ENCODE assay signal across 1 cellular context in the genomic region with DNA sequence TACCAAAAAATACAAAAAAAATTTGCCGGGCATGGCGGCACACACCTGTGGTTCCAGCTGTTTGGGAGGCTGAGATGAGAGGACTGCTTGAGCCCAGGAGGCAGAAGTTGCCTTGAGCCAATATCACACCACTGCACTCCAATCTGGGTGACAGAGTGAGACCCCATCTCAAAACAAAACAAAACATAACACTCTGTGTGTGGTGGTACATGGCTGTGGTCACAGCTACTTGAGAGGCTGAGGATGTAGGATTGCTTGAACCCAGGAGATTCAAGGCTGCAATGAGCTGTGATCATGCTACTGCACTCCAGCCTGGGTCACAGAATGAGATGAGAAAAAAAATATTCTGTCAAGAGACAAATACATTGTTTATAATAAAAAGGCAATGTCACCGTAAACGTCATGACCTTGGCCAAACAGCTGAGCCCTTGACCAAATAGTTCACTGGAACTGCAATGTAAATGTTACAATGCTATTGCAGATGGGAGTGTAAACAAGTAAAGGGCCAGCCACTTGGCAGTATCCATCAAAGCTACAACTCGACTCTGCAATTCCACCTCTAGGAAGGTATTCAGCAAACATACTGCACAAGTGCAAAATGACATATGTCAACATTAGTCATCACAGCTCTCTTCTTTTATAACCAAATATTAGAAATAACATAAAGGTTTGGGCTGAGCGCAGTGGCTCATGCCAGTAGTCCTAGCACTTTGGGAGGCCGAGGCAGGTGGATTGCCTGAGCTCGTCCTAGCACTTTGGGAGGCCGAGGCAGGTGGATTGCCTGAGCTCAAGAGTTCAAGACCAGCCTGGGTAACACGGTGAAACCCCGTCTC.
TF ChIP-seq lines count a peak whose summit lies in the region.

No MANE protein-coding gene starts in this region.

TF ChIP-seq in HepG2, 621 proteins besides CTCF, POLR2A, EP300 and RAD21 (continued from another document and continues in another):
- TF ChIP-seq, protein P1, sequence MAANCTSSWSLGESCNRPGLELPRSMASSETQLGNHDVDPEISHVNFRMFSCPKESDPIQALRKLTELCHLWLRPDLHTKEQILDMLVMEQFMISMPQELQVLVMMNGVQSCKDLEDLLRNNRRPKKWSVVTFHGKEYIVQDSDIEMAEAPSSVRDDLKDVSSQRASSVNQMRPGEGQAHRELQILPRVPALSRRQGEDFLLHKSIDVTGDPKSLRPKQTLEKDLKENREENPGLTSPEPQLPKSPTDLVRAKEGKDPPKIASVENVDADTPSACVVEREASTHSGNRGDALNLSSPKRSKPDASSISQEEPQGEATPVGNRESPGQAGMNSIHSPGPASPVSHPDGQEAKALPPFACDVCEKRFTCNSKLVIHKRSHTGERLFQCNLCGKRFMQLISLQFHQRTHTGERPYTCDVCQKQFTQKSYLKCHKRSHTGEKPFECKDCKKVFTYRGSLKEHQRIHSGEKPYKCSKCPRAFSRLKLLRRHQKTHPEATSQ (CRISPR knock-in tag; IDR thresholded peaks at IDR 0.05; ENCODE audit: borderline replicate concordance), result 0 out of 2 replicates have a peak, but pooled peaks have one; percentile 56
- TF ChIP-seq, protein P2, sequence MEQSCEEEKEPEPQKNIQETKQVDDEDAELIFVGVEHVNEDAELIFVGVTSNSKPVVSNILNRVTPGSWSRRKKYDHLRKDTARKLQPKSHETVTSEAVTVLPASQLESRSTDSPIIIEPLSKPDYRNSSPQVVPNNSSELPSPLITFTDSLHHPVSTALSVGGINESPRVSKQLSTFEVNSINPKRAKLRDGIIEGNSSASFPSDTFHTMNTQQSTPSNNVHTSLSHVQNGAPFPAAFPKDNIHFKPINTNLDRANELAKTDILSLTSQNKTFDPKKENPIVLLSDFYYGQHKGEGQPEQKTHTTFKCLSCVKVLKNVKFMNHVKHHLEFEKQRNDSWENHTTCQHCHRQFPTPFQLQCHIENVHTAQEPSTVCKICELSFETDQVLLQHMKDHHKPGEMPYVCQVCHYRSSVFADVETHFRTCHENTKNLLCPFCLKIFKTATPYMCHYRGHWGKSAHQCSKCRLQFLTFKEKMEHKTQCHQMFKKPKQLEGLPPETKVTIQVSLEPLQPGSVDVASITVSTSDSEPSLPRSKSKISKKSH (CRISPR knock-in tag; IDR thresholded peaks at IDR 0.05; ENCODE audit: borderline replicate concordance), result no peak
- TF ChIP-seq POLR2G (IDR thresholded peaks at IDR 0.05; ENCODE audit: low read depth, low read length), result no peak; the same call in 1 of the 2 replicates
- TF ChIP-seq ZNF225 (CRISPR knock-in tag; IDR thresholded peaks at IDR 0.05), result 0 out of 2 replicates have a peak, but pooled peaks have one; percentile 56
- no peak for TF ChIP-seq PRMT3 (CRISPR knock-in tag; IDR thresholded peaks at IDR 0.05; ENCODE audit: borderline replicate concordance, low read depth)
- peak; percentile 95 for TF ChIP-seq ZNF430 (CRISPR knock-in tag; IDR thresholded peaks at IDR 0.05)
- TF ChIP-seq, protein P3, sequence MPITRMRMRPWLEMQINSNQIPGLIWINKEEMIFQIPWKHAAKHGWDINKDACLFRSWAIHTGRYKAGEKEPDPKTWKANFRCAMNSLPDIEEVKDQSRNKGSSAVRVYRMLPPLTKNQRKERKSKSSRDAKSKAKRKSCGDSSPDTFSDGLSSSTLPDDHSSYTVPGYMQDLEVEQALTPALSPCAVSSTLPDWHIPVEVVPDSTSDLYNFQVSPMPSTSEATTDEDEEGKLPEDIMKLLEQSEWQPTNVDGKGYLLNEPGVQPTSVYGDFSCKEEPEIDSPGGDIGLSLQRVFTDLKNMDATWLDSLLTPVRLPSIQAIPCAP (CRISPR knock-in tag; IDR thresholded peaks at IDR 0.05; ENCODE audit: low read depth), result no peak; the same call in 1 of the 2 replicates
- TF ChIP-seq ZNF883 (CRISPR knock-in tag; IDR thresholded peaks at IDR 0.05; ENCODE audit: not compliant biosample characterization), result peak; percentile 26
- TF ChIP-seq MAFK (conservative IDR thresholded peaks at IDR 0.05 in 1 of 2, IDR thresholded peaks at IDR 0.05 in 1 of 2; ENCODE audit: low read length in 2 of 2), result peak; percentile 66 to 81
- peak; percentile 94 for TF ChIP-seq HOXA3 (CRISPR knock-in tag; IDR thresholded peaks at IDR 0.05)
- no peak for TF ChIP-seq CENPT (CRISPR knock-in tag; IDR thresholded peaks at IDR 0.05; ENCODE audit: low read depth)
- TF ChIP-seq MIER2 (CRISPR knock-in tag; IDR thresholded peaks at IDR 0.05), result peak; percentile 86
- TF ChIP-seq ZNF841 (CRISPR knock-in tag; IDR thresholded peaks at IDR 0.05; ENCODE audit: borderline replicate concordance), result no peak
- no peak for TF ChIP-seq MYNN (CRISPR knock-in tag; IDR thresholded peaks at IDR 0.05; ENCODE audit: low read depth)
- TF ChIP-seq KDM5A (IDR thresholded peaks at IDR 0.05; ENCODE audit: borderline replicate concordance, low read length), result no peak; the same call in 1 of the 2 replicates
- no peak; the same call in 1 of the 2 replicates for TF ChIP-seq ZNF431 (CRISPR knock-in tag; IDR thresholded peaks at IDR 0.05; ENCODE audit: borderline replicate concordance, low read depth)
- TF ChIP-seq ZNF775 (CRISPR knock-in tag; IDR thresholded peaks at IDR 0.05; ENCODE audit: borderline replicate concordance), result no peak
- TF ChIP-seq ZSCAN20 (CRISPR knock-in tag; IDR thresholded peaks at IDR 0.05; ENCODE audit: borderline replicate concordance), result no peak
- TF ChIP-seq, protein P4, sequence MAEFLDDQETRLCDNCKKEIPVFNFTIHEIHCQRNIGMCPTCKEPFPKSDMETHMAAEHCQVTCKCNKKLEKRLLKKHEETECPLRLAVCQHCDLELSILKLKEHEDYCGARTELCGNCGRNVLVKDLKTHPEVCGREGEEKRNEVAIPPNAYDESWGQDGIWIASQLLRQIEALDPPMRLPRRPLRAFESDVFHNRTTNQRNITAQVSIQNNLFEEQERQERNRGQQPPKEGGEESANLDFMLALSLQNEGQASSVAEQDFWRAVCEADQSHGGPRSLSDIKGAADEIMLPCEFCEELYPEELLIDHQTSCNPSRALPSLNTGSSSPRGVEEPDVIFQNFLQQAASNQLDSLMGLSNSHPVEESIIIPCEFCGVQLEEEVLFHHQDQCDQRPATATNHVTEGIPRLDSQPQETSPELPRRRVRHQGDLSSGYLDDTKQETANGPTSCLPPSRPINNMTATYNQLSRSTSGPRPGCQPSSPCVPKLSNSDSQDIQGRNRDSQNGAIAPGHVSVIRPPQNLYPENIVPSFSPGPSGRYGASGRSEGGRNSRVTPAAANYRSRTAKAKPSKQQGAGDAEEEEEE (CRISPR knock-in tag; IDR thresholded peaks at IDR 0.05; ENCODE audit: borderline replicate concordance), result no peak; the same call in 1 of the 2 replicates
- peak; percentile 55; the same call in 1 of the 2 replicates for TF ChIP-seq TOE1 (CRISPR knock-in tag; IDR thresholded peaks at IDR 0.05)
- TF ChIP-seq SMAD9 (CRISPR knock-in tag; IDR thresholded peaks at IDR 0.05), result no peak
- TF ChIP-seq ZNF143 (CRISPR knock-in tag; IDR thresholded peaks at IDR 0.05), result no peak
- TF ChIP-seq PHF5A (CRISPR knock-in tag; IDR thresholded peaks at IDR 0.05; ENCODE audit: low read depth, unreplicated experiment), result peak; percentile 87
- TF ChIP-seq ZNF737 (CRISPR knock-in tag; IDR thresholded peaks at IDR 0.05; ENCODE audit: borderline replicate concordance), result no peak
- TF ChIP-seq, protein P5, sequence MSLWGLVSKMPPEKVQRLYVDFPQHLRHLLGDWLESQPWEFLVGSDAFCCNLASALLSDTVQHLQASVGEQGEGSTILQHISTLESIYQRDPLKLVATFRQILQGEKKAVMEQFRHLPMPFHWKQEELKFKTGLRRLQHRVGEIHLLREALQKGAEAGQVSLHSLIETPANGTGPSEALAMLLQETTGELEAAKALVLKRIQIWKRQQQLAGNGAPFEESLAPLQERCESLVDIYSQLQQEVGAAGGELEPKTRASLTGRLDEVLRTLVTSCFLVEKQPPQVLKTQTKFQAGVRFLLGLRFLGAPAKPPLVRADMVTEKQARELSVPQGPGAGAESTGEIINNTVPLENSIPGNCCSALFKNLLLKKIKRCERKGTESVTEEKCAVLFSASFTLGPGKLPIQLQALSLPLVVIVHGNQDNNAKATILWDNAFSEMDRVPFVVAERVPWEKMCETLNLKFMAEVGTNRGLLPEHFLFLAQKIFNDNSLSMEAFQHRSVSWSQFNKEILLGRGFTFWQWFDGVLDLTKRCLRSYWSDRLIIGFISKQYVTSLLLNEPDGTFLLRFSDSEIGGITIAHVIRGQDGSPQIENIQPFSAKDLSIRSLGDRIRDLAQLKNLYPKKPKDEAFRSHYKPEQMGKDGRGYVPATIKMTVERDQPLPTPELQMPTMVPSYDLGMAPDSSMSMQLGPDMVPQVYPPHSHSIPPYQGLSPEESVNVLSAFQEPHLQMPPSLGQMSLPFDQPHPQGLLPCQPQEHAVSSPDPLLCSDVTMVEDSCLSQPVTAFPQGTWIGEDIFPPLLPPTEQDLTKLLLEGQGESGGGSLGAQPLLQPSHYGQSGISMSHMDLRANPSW (CRISPR knock-in tag; IDR thresholded peaks at IDR 0.05; ENCODE audit: borderline replicate concordance), result peak; percentile 99
- TF ChIP-seq ZNF598 (CRISPR knock-in tag; IDR thresholded peaks at IDR 0.05; ENCODE audit: borderline replicate concordance), result peak; percentile 79; the same call in 1 of the 2 replicates
- TF ChIP-seq ZNF782 (CRISPR knock-in tag; IDR thresholded peaks at IDR 0.05; ENCODE audit: borderline replicate concordance), result no peak; the same call in 1 of the 2 replicates
- TF ChIP-seq GZF1 (CRISPR knock-in tag; IDR thresholded peaks at IDR 0.05), result no peak
- peak; percentile 72 for TF ChIP-seq MXD4 (CRISPR knock-in tag; IDR thresholded peaks at IDR 0.05)
- 0 out of 2 replicates have a peak, but pooled peaks have one; percentile 47 for TF ChIP-seq ZC3H13 (CRISPR knock-in tag; IDR thresholded peaks at IDR 0.05)
- no peak for TF ChIP-seq ZNF577 (CRISPR knock-in tag; IDR thresholded peaks at IDR 0.05; ENCODE audit: borderline replicate concordance, low read depth)
- TF ChIP-seq, protein P6, sequence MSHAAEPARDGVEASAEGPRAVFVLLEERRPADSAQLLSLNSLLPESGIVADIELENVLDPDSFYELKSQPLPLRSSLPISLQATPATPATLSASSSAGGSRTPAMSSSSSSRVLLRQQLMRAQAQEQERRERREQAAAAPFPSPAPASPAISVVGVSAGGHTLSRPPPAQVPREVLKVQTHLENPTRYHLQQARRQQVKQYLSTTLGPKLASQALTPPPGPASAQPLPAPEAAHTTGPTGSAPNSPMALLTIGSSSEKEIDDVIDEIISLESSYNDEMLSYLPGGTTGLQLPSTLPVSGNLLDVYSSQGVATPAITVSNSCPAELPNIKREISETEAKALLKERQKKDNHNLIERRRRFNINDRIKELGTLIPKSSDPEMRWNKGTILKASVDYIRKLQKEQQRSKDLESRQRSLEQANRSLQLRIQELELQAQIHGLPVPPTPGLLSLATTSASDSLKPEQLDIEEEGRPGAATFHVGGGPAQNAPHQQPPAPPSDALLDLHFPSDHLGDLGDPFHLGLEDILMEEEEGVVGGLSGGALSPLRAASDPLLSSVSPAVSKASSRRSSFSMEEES (CRISPR knock-in tag; IDR thresholded peaks at IDR 0.05), result peak; percentile 91
- TF ChIP-seq, protein P7, sequence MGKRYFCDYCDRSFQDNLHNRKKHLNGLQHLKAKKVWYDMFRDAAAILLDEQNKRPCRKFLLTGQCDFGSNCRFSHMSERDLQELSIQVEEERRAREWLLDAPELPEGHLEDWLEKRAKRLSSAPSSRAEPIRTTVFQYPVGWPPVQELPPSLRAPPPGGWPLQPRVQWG (CRISPR knock-in tag; IDR thresholded peaks at IDR 0.05; ENCODE audit: borderline replicate concordance, low read depth), result no peak
- no peak for TF ChIP-seq ZNF570 (CRISPR knock-in tag; IDR thresholded peaks at IDR 0.05; ENCODE audit: borderline replicate concordance)
- TF ChIP-seq KLF15 (CRISPR knock-in tag; IDR thresholded peaks at IDR 0.05; ENCODE audit: borderline replicate concordance), result no peak
- TF ChIP-seq SPEN (CRISPR knock-in tag; IDR thresholded peaks at IDR 0.05; ENCODE audit: low read depth), result peak; percentile 76
- no peak; the same call in none of the 2 replicates for TF ChIP-seq ZNF564 (CRISPR knock-in tag; IDR thresholded peaks at IDR 0.05)
- TF ChIP-seq ZNF101 (CRISPR knock-in tag; IDR thresholded peaks at IDR 0.05; ENCODE audit: borderline replicate concordance, low read depth), result no peak
- TF ChIP-seq, protein P8, sequence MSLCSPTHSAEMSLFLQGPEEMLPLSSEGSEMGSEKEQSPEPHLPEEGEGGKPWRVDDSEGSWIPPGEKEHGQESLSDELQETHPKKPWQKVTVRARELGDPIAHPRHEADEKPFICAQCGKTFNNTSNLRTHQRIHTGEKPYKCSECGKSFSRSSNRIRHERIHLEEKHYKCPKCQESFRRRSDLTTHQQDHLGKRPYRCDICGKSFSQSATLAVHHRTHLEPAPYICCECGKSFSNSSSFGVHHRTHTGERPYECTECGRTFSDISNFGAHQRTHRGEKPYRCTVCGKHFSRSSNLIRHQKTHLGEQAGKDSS (CRISPR knock-in tag; IDR thresholded peaks at IDR 0.05; ENCODE audit: borderline replicate concordance, low read depth), result peak; percentile 69; the same call in 1 of the 2 replicates
- TF ChIP-seq SMAD1 (CRISPR knock-in tag; IDR thresholded peaks at IDR 0.05; ENCODE audit: borderline replicate concordance, low read depth), result 0 out of 2 replicates have a peak, but pooled peaks have one; percentile 71
- TF ChIP-seq, protein P9, sequence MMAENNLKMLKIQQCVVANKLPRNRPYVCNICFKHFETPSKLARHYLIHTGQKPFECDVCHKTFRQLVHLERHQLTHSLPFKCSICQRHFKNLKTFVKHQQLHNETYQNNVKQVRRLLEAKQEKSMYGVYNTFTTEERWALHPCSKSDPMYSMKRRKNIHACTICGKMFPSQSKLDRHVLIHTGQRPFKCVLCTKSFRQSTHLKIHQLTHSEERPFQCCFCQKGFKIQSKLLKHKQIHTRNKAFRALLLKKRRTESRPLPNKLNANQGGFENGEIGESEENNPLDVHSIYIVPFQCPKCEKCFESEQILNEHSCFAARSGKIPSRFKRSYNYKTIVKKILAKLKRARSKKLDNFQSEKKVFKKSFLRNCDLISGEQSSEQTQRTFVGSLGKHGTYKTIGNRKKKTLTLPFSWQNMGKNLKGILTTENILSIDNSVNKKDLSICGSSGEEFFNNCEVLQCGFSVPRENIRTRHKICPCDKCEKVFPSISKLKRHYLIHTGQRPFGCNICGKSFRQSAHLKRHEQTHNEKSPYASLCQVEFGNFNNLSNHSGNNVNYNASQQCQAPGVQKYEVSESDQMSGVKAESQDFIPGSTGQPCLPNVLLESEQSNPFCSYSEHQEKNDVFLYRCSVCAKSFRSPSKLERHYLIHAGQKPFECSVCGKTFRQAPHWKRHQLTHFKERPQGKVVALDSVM (CRISPR knock-in tag; IDR thresholded peaks at IDR 0.05), result peak; percentile 73
- TF ChIP-seq, protein P10, sequence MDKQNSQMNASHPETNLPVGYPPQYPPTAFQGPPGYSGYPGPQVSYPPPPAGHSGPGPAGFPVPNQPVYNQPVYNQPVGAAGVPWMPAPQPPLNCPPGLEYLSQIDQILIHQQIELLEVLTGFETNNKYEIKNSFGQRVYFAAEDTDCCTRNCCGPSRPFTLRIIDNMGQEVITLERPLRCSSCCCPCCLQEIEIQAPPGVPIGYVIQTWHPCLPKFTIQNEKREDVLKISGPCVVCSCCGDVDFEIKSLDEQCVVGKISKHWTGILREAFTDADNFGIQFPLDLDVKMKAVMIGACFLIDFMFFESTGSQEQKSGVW (CRISPR knock-in tag; IDR thresholded peaks at IDR 0.05; ENCODE audit: borderline replicate concordance), result no peak
